25 cellular contexts compared by ENCODE assay signal in genomic region chr1:89459081-89459480, GRCh38.
"Had no signal": no experiment of that assay in that cellular context is flagged by ENCODE, and none has a peak within 500 bp of the region (broad histone marks: within the 10 kb centered on the region; RNA-seq: fewer than 3 reads in every experiment).

No MANE protein-coding gene starts in this region.

- H3K4me3 ChIP-seq: colonic mucosa, coronary artery, dorsolateral prefrontal cortex, esophagus muscularis mucosa, esophagus squamous epithelium, gastrocnemius medialis, gastroesophageal sphincter, heart left ventricle, heart right ventricle had no signal

- H3K9me3 Mint-ChIP-seq: dendritic cell treated with granulocyte-macrophage colony-stimulating factor and Interleukin-4, amounts not matched to agents 40 ng/mL and 50 ng/mL, for 4 days; effector memory CD8-positive, alpha-beta T cell; endodermal cell had no signal

- H3K27me3 ChIP-seq: colonic mucosa, dorsolateral prefrontal cortex, foreskin keratinocyte, gastrocnemius medialis, gastroesophageal sphincter had no signal

- H3K36me3 ChIP-seq: colonic mucosa, esophagus muscularis mucosa, esophagus squamous epithelium, gastrocnemius medialis, gastroesophageal sphincter, heart left ventricle, heart right ventricle had no signal

- H3K4me3 Mint-ChIP-seq: dendritic cell treated with granulocyte-macrophage colony-stimulating factor and Interleukin-4, amounts not matched to agents 40 ng/mL and 50 ng/mL, for 4 days; effector memory CD8-positive, alpha-beta T cell; endodermal cell had no signal

- H3K27ac Mint-ChIP-seq: dendritic cell treated with granulocyte-macrophage colony-stimulating factor and Interleukin-4, amounts not matched to agents 40 ng/mL and 50 ng/mL, for 4 days; effector memory CD8-positive, alpha-beta T cell; endodermal cell had no signal

- H3K27ac ChIP-seq: colonic mucosa, coronary artery, dorsolateral prefrontal cortex, epithelial cell of prostate, esophagus muscularis mucosa, esophagus squamous epithelium, foreskin keratinocyte, gastrocnemius medialis, gastroesophageal sphincter, heart left ventricle, heart right ventricle had no signal

- H3K4me1 ChIP-seq: colonic mucosa, esophagus muscularis mucosa, foreskin keratinocyte, gastrocnemius medialis, gastroesophageal sphincter, heart left ventricle, heart right ventricle had no signal

- ATAC-seq: effector memory CD8-positive, alpha-beta T cell; esophagus mucosa; foreskin keratinocyte; gastrocnemius medialis; gastroesophageal sphincter; heart left ventricle; heart right ventricle had no signal

- H3K9me3 ChIP-seq: colonic mucosa, esophagus muscularis mucosa, esophagus squamous epithelium, gastrocnemius medialis, gastroesophageal sphincter, heart left ventricle, heart right ventricle had no signal

- DNase-seq: colonic mucosa; cortex of kidney; dermis blood vessel endothelial cell; dorsolateral prefrontal cortex; effector CD4-positive, alpha-beta T cell; effector CD8-positive, alpha-beta T cell; effector memory CD4-positive, alpha-beta T cell; effector memory CD8-positive, alpha-beta T cell; endodermal cell; erythroblast; esophagus squamous epithelium; foreskin fibroblast; foreskin keratinocyte; foreskin melanocyte; gastrocnemius medialis; glutamatergic neuron; head of caudate nucleus; heart left ventricle; heart right ventricle had no signal
